ENCODE assay signal across 16 cellular contexts in genomic region chr5:18220631-18221030, GRCh38.
"Had no signal": no experiment of that assay in that cellular context is flagged by ENCODE, and none has a peak within 500 bp of the region (broad histone marks: within the 10 kb centered on the region; RNA-seq: fewer than 3 reads in every experiment).

No MANE protein-coding gene starts in this region.

- H3K4me1 ChIP-seq: esophagus squamous epithelium, left lung, right atrium auricular region, testis had no signal

- H3K27me3 Mint-ChIP-seq: activated naive CD4-positive, alpha-beta T cell treated with anti-CD3 and anti-CD28 coated beads, Interleukin-2, amount 50 U/mL, for 24 hours; memory B cell; stimulated activated naive CD8-positive, alpha-beta T cell treated with anti-CD3 and anti-CD28 coated beads, Interleukin-15, amount 100 ng/mL, for 72 hours had no signal

- H3K9me3 ChIP-seq: esophagus squamous epithelium, left lung, right atrium auricular region, testis had no signal

- H3K36me3 Mint-ChIP-seq: activated naive CD4-positive, alpha-beta T cell treated with anti-CD3 and anti-CD28 coated beads, Interleukin-2, amount 50 U/mL, for 24 hours; memory B cell had no signal

- DNase-seq: activated effector memory CD4-positive, alpha-beta T cell treated with Interleukin-2 at 50 U/mL for 16 hours; activated T-cell treated with anti-CD3 and anti-CD28 coated beads, Interleukin-2, amount 50 U/mL, for 1 hour; amygdala; esophagus squamous epithelium; foreskin melanocyte; head of caudate nucleus; left lung; natural killer cell; nucleus accumbens; stimulated activated CD4-positive, alpha-beta T cell treated with anti-CD3 and anti-CD28 coated beads, Interleukin-4, amount 100 ng/mL, for 4 hours; stimulated activated naive CD8-positive, alpha-beta T cell treated with anti-CD3 and anti-CD28 coated beads, Interleukin-15, amount 100 ng/mL, for 72 hours; testis had no signal

- H3K4me1 Mint-ChIP-seq: activated naive CD4-positive, alpha-beta T cell treated with anti-CD3 and anti-CD28 coated beads, Interleukin-2, amount 50 U/mL, for 24 hours; memory B cell; natural killer cell; stimulated activated naive CD8-positive, alpha-beta T cell treated with anti-CD3 and anti-CD28 coated beads, Interleukin-15, amount 100 ng/mL, for 72 hours had no signal

- H3K4me3 ChIP-seq: esophagus squamous epithelium, left lung, right atrium auricular region, skin epidermis, testis had no signal

- H3K27me3 ChIP-seq: esophagus squamous epithelium, left lung, right atrium auricular region, testis had no signal

- H3K27ac Mint-ChIP-seq: activated naive CD4-positive, alpha-beta T cell treated with anti-CD3 and anti-CD28 coated beads, Interleukin-2, amount 50 U/mL, for 24 hours; memory B cell; natural killer cell; stimulated activated naive CD8-positive, alpha-beta T cell treated with anti-CD3 and anti-CD28 coated beads, Interleukin-15, amount 100 ng/mL, for 72 hours had no signal

- H3K27ac ChIP-seq: esophagus squamous epithelium, left lung, right atrium auricular region, skin epidermis, testis had no signal

- ATAC-seq: left lung; natural killer cell; stimulated activated naive CD8-positive, alpha-beta T cell treated with anti-CD3 and anti-CD28 coated beads, Interleukin-15, amount 100 ng/mL, for 72 hours had no signal

- H3K36me3 ChIP-seq: esophagus squamous epithelium, left lung, right atrium auricular region had no signal

- H3K4me3 Mint-ChIP-seq: activated naive CD4-positive, alpha-beta T cell treated with anti-CD3 and anti-CD28 coated beads, Interleukin-2, amount 50 U/mL, for 24 hours; memory B cell; natural killer cell; stimulated activated naive CD8-positive, alpha-beta T cell treated with anti-CD3 and anti-CD28 coated beads, Interleukin-15, amount 100 ng/mL, for 72 hours had no signal
